ENCODE assay signal across 8 cellular contexts in the genomic region with DNA sequence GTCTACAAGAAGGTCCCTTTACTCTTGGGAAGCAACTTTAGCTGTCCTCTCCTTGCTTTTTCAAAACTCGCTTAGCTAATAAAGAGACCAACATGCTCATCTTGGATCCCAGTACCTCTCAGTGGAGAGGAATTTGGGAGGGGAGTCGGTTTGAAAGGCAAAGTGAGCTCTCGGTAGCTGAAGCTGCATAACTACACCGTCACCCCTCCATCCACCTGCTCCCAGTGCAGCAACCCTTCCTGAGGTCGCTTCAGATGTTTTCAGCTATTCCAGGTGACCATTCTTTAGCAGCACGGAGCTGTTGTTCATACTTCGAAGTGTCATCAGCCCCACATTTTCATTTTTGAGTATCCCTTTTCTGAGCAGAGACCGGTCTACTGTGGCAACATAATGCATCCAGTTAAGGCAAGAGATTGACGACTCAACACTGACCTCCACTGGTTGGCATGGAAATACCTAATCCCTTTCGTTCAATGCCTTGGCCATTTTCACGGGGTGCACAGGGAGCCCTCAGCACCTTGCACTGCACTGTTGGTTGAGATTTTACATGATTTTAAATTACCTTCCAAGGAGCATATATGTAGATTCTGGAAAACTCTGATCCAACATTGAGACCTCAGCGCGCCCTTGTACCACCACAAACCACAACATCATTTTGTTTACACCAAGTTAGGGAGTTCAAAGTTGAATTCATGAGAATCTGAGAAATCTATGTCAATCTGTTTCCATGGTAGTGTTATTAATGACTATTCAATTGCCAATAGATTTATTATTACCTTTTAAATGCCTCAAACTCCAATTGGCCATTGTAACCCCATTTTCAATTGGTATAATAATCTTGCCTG. TPM values are rescaled to one million over a fixed set of nuclear protein-coding genes. Genes with fewer than 3 reads are reported as not detected.
DNase-seq lines count a peak whose midpoint lies in the region; ATAC-seq and TF ChIP-seq lines count a peak whose summit lies in the region.

No MANE protein-coding gene starts in this region.

- intact Hi-C loops in left lung (cut with DNase I): loop anchor here in 1 of 2 donors (5.0 to 10.0 kb wide), 2 partner anchors 267 to 824 kb away; no protein-coding TSS in a partner anchor

- no peaks in the 10 kb centered on the region for H3K36me3 ChIP-seq in left lung

- H3K4me1 ChIP-seq in left lung: peaks cover 6 to 21% of the 10 kb centered on the region in 2 donors

- ATAC-seq in GM19023 (IDR thresholded peaks at IDR 0.05; ENCODE audit: unreplicated experiment) (peak; percentile 71), HG03280 (IDR thresholded peaks at IDR 0.05; ENCODE audit: unreplicated experiment) (peak; percentile 89), left lung (peak; percentile 99)

- H3K9me3 ChIP-seq in left lung: peaks cover 0 to 14% of the 10 kb centered on the region in 2 donors

- DNase-seq in AML-193 (lab: John Stamatoyannopoulos, UW) (peak; percentile 80 to 84), NCI-H2227 (lab: John Stamatoyannopoulos, UW; ENCODE audit: unreplicated experiment) (peak; percentile 74), coronary artery (ENCODE audit: low spot score) (no peak), left lung (peak in 1 of 2 donors; percentile 44)
- DNase-seq in activated CD4-positive, alpha-beta T cell treated with anti-CD3 and anti-CD28 coated beads for 4 hours: peak; percentile 56 to 61
- DNase-seq in stimulated activated CD4-positive, alpha-beta T cell treated with anti-CD3 and anti-CD28 coated beads, TNF-alpha, amount 100 ng/mL, for 1 hour (ENCODE audit: low read depth in 3 of 3, low spot score in 1 of 3): peak; percentile 9 to 25 (median 18)

- H3K4me3 ChIP-seq in coronary artery: peak overlapping the region; percentile 31
- no peak overlapping the region for H3K4me3 ChIP-seq in left lung

- TF ChIP-seq CTCF in coronary artery (IDR thresholded peaks at IDR 0.05) (peak; percentile 48), left lung (IDR thresholded peaks at IDR 0.05) (peak; percentile 68 to 75)

- H3K27me3 ChIP-seq in left lung: no peaks in the 10 kb centered on the region

- H3K27ac ChIP-seq in coronary artery: no peak overlapping the region
- H3K27ac ChIP-seq in left lung: no peak overlapping the region

RNA-seq across cellular contexts. Expression of gene DLEU7, which starts 42.2 kb away (rescaled TPM):
- total RNA-seq in left lung: 1 to 10 TPM in 1 of 2 donors, under 1 TPM in 1; 0.23 to 1.9 TPM
